Comparison of ENCODE assay signal across 27 cellular contexts in the genomic region with DNA sequence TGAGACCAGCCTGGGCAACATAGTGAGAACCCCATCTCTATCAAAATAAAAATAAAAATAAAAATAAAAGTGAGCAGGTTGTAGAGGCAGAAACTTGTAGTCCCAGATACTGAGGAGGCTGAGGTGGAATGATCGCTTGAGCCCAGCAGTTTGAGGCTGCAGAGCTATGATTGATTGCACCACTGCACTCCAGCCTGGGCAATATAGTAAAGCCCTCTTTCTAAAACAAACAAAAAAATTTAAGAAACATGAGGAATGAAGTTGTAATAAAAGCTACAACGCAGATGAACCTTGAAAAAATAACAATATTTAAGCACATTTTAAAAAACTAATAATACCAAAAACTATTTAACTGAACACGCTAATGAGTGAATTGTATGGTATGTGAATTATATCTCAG.
"Had no signal": no experiment of that assay in that cellular context is flagged by ENCODE, and none has a peak within 500 bp of the region (broad histone marks: within the 10 kb centered on the region; RNA-seq: fewer than 3 reads in every experiment).

No MANE protein-coding gene starts in this region.

- H3K27ac ChIP-seq: adrenal gland, body of pancreas, esophagus muscularis mucosa, foreskin keratinocyte, gastrocnemius medialis had no signal

- DNase-seq: activated CD4-positive, alpha-beta memory T cell treated with anti-CD3 and anti-CD28 coated beads for 36 hours; activated CD4-positive, alpha-beta T cell treated with anti-CD3 and anti-CD28 coated beads for 36 hours; activated CD4-positive, alpha-beta T cell treated with anti-CD3 and anti-CD28 coated beads, Interleukin-2, amount 10 ng/mL, durations not matched to agents 24 days and 14 days; activated CD4-positive, CD25-positive, alpha-beta regulatory T cell; activated CD4-positive, CD25-positive, alpha-beta regulatory T cell treated with anti-CD3 and anti-CD28 coated beads, Interleukin-2, amount 50 U/mL, for 72 hours; activated CD8-positive, alpha-beta memory T cell treated with anti-CD3 and anti-CD28 coated beads, Interleukin-2, amount 10 ng/mL, durations not matched to agents 7 days and 5 days; activated CD8-positive, alpha-beta memory T cell treated with anti-CD3 and anti-CD28 coated beads, Interleukin-2, amount 50 U/mL, for 4 hours; activated CD8-positive, alpha-beta T cell treated with anti-CD3 and anti-CD28 coated beads, Interleukin-2, amount 10 ng/mL, durations not matched to agents 7 days and 5 days; activated effector memory CD4-positive, alpha-beta T cell treated with anti-CD3 and anti-CD28 coated beads, Interleukin-2, amount 50 U/mL, for 16 hours; activated naive CD4-positive, alpha-beta T cell treated with anti-CD3 and anti-CD28 coated beads for 36 hours; activated naive CD8-positive, alpha-beta T cell treated with anti-CD3 and anti-CD28 coated beads for 36 hours; activated naive CD8-positive, alpha-beta T cell treated with anti-CD3 and anti-CD28 coated beads, Interleukin-2, amount 50 U/mL, for 24 hours; activated T-cell treated with anti-CD3 and anti-CD28 coated beads, Interleukin-2, amount 50 U/mL, for 1 hour; activated T-cell treated with anti-CD3 and anti-CD28 coated beads, Interleukin-2, amount 50 U/mL, for 48 hours; adrenal gland; amygdala; aorta; body of pancreas; cortex of kidney; effector CD4-positive, alpha-beta T cell; effector memory CD8-positive, alpha-beta T cell; erythroblast; foreskin keratinocyte; gastrocnemius medialis; T1000 had no signal

- H3K4me3 ChIP-seq: adrenal gland, body of pancreas, esophagus muscularis mucosa, gastrocnemius medialis, heart left ventricle had no signal

- H3K27me3 ChIP-seq: adrenal gland, body of pancreas, foreskin keratinocyte, gastrocnemius medialis, heart left ventricle had no signal

- ATAC-seq: activated CD4-positive, alpha-beta T cell treated with anti-CD3 and anti-CD28 coated beads for 36 hours; activated CD8-positive, alpha-beta memory T cell treated with anti-CD3 and anti-CD28 coated beads, Interleukin-2, amount 10 ng/mL, durations not matched to agents 7 days and 5 days; activated CD8-positive, alpha-beta T cell treated with anti-CD3 and anti-CD28 coated beads, Interleukin-2, amount 10 ng/mL, durations not matched to agents 7 days and 5 days; activated naive CD8-positive, alpha-beta T cell treated with anti-CD3 and anti-CD28 coated beads, Interleukin-2, amount 50 U/mL, for 24 hours; body of pancreas; effector memory CD8-positive, alpha-beta T cell; foreskin keratinocyte; gastrocnemius medialis had no signal

- H3K4me1 ChIP-seq: adrenal gland, foreskin keratinocyte, gastrocnemius medialis had no signal

- H3K9me3 ChIP-seq: adrenal gland, body of pancreas, esophagus muscularis mucosa, gastrocnemius medialis had no signal

- H3K36me3 ChIP-seq: adrenal gland, esophagus muscularis mucosa, gastrocnemius medialis, heart left ventricle had no signal
